In genomic region chr17:46106966-46107644, GRCh38 we compare ENCODE assay signal across 14 cellular contexts.
DNase-seq lines count a peak whose midpoint lies in the region; ATAC-seq, FAIRE-seq and TF ChIP-seq lines count a peak whose summit lies in the region.
"Had no signal": no experiment of that assay in that cellular context is flagged by ENCODE, and none has a peak within 500 bp of the region (broad histone marks: within the 10 kb centered on the region; RNA-seq: fewer than 3 reads in every experiment).

No MANE protein-coding gene starts in this region.

- peaks cover 4% of the 10 kb centered on the region for H3K36me3 Mint-ChIP-seq in osteocyte (ENCODE audit: unreplicated experiment)

- in situ Hi-C loops in Panc1 (cut with HindIII; ENCODE audit: low pct_unique_long_range_greater_than_20kb, low sequenced_read_pairs): no loop called here

- POLR2A ChIA-PET in Panc1 (lab: Charles Lee): no interaction called here

- peak; percentile 18 for FAIRE-seq in GM19239 (lab: Jason Lieb, UNC)

- H3K36me3 ChIP-seq in Panc1 (ENCODE audit: control insufficient read depth, insufficient read depth, low read length) (no peaks in the 10 kb centered on the region; the same call in 1 of the 2 replicates), gastroesophageal sphincter (no peaks in the 10 kb centered on the region)
- H3K36me3 ChIP-seq: thoracic aorta had no signal

- no peak for TF ChIP-seq POLR2A in gastroesophageal sphincter (IDR thresholded peaks at IDR 0.05)

- H3K27me3 Mint-ChIP-seq in osteocyte (ENCODE audit: unreplicated experiment): no peaks in the 10 kb centered on the region

- CTCF ChIA-PET in Panc1 (lab: Charles Lee): no interaction called here

- BruUV-seq in Panc1 (replicated peaks; lab: Mats Ljungman, UMichigan): TSS peak; percentile 33

- H3K9me3 ChIP-seq in Panc1 (ENCODE audit: control insufficient read depth, insufficient read depth, low read depth, low read length) (no peaks in the 10 kb centered on the region), gastroesophageal sphincter (no peaks in the 10 kb centered on the region)
- H3K9me3 ChIP-seq: thoracic aorta had no signal

- no peak overlapping the region for H3K4me3 Mint-ChIP-seq in osteocyte (ENCODE audit: unreplicated experiment)
- H3K4me3 Mint-ChIP-seq: T-helper 2 cell treated with Interferon-gamma antibody and Interleukin-4, amounts not matched to agents 5 μg/mL and 100 μg/mL, for 36 hours had no signal

- ATAC-seq in Panc1 (no peak), gastroesophageal sphincter (no peak), HG02870 (IDR thresholded peaks at IDR 0.05; ENCODE audit: unreplicated experiment) (no peak), foreskin keratinocyte (no peak), GM19395 (IDR thresholded peaks at IDR 0.05; ENCODE audit: unreplicated experiment) (no peak)
- ATAC-seq: esophagus mucosa had no signal

- H3K4me1 ChIP-seq in Panc1 (ENCODE audit: control insufficient read depth, insufficient read depth, low read length) (no peaks in the 10 kb centered on the region; the same call in 1 of the 2 replicates), gastroesophageal sphincter (peaks cover 34 to 91% (median 36%) of the 10 kb centered on the region in 3 donors), foreskin keratinocyte (peaks cover 15% of the 10 kb centered on the region)

- no peak for DNase-seq in GM19239 (ENCODE audit: insufficient read length, low spot score)
- no peak for DNase-seq in Panc1 (ENCODE audit: low read depth, low spot score)
- no peak for DNase-seq in osteocyte (ENCODE audit: extremely low spot score, unreplicated experiment)
- DNase-seq in foreskin keratinocyte: no peak
- DNase-seq in activated CD8-positive, alpha-beta memory T cell treated with anti-CD3 and anti-CD28 coated beads for 24 hours: no peak
- DNase-seq: activated CD8-positive, alpha-beta memory T cell treated with anti-CD3 and anti-CD28 coated beads, Interleukin-2, amount 50 U/mL, for 48 hours; DMS79 treated with DMSO at 0.1 percent for 48 hours had no signal

- peak overlapping the region; percentile 11 for H3K27ac Mint-ChIP-seq in osteocyte (ENCODE audit: unreplicated experiment)
- H3K27ac Mint-ChIP-seq: T-helper 2 cell treated with Interferon-gamma antibody and Interleukin-4, amounts not matched to agents 5 μg/mL and 100 μg/mL, for 36 hours had no signal

- no peaks in the 10 kb centered on the region for H3K27me3 ChIP-seq in Panc1 (ENCODE audit: control insufficient read depth, insufficient read depth, low read length)
- H3K27me3 ChIP-seq in gastroesophageal sphincter: no peaks in the 10 kb centered on the region
- no peaks in the 10 kb centered on the region for H3K27me3 ChIP-seq in foreskin keratinocyte

- no peaks in the 10 kb centered on the region for H3K9me3 Mint-ChIP-seq in osteocyte (ENCODE audit: unreplicated experiment)
- H3K9me3 Mint-ChIP-seq: T-helper 2 cell treated with Interferon-gamma antibody and Interleukin-4, amounts not matched to agents 5 μg/mL and 100 μg/mL, for 36 hours had no signal

- H3K4me1 Mint-ChIP-seq in osteocyte (ENCODE audit: unreplicated experiment): peaks cover 54% of the 10 kb centered on the region

- H3K4me3 ChIP-seq in Panc1 (ENCODE audit: low read depth in 2 of 2, low read length in 2 of 2) (no peak overlapping the region), gastroesophageal sphincter (no peak overlapping the region)
- H3K4me3 ChIP-seq: skin epidermis, thoracic aorta had no signal

- no peak overlapping the region for H3K27ac ChIP-seq in Panc1 (ENCODE audit: low read length)
- peak overlapping the region in 3 of 4 donors; percentile 49 to 50 (median 49) for H3K27ac ChIP-seq in gastroesophageal sphincter
- no peak overlapping the region for H3K27ac ChIP-seq in foreskin keratinocyte
- H3K27ac ChIP-seq: skin epidermis, thoracic aorta had no signal

- intact Hi-C loops in Panc1 (cut with micrococcal nuclease; ENCODE audit: unreplicated experiment): no loop called here

- 43 to 50% methylated on average over 4 of the region's 4 CpGs for WGBS in gastroesophageal sphincter (ENCODE audit: low coverage in 1 of 2), 2 donors

- TF ChIP-seq CTCF in Panc1 (IDR thresholded peaks at IDR 0.05): no peak
- no peak for TF ChIP-seq CTCF in gastroesophageal sphincter (IDR thresholded peaks at IDR 0.05)
- no peak for TF ChIP-seq CTCF in osteocyte (IDR thresholded peaks at IDR 0.05)
- no peak for TF ChIP-seq CTCF in foreskin keratinocyte (conservative IDR thresholded peaks at IDR 0.05)

- no peak for TF ChIP-seq EP300 in gastroesophageal sphincter (IDR thresholded peaks at IDR 0.05)

Comparison
In these comparisons a context has a peak if more than half of its experiments do, and no peak if none do; other contexts are left out.
1. H3K27ac ChIP-seq: peak in gastroesophageal sphincter (3 of 4); none in Panc1 (single experiment) and foreskin keratinocyte (single experiment).